ENCODE assay signal across 8 cellular contexts in genomic region chr4:110196206-110196870, GRCh38. TPM values are rescaled to one million over a fixed set of nuclear protein-coding genes. Genes with fewer than 3 reads are reported as not detected.
DNase-seq lines count a peak whose midpoint lies in the region; ATAC-seq and TF ChIP-seq lines count a peak whose summit lies in the region.

No MANE protein-coding gene starts in this region.

- H3K9me3 Mint-ChIP-seq in activated naive CD4-positive, alpha-beta T cell treated with anti-CD3 and anti-CD28 coated beads, Interleukin-2, amount 10 ng/mL, durations not matched to agents 7 days and 5 days = no peaks in the 10 kb centered on the region

- no peaks in the 10 kb centered on the region for H3K36me3 ChIP-seq in Peyer's patch
- H3K36me3 ChIP-seq in urinary bladder (ENCODE audit: insufficient read depth) = no peaks in the 10 kb centered on the region

- no peaks in the 10 kb centered on the region for H3K27me3 ChIP-seq in Peyer's patch

- under 1% methylated on average over 58 of the region's 58 CpGs for WGBS in urinary bladder

- H3K4me3 Mint-ChIP-seq in activated naive CD4-positive, alpha-beta T cell treated with anti-CD3 and anti-CD28 coated beads, Interleukin-2, amount 10 ng/mL, durations not matched to agents 7 days and 5 days = peak overlapping the region; percentile 95

- no peak for TF ChIP-seq POLR2A in Peyer's patch (IDR thresholded peaks at IDR 0.05)

- CTCF ChIA-PET in activated naive CD4-positive, alpha-beta T cell treated with anti-CD3 and anti-CD28 coated beads, Interleukin-2, amount 10 ng/mL, durations not matched to agents 7 days and 5 days (lab: Charles Lee) = interaction anchor here (1.2 to 1.4 kb wide), 3 partner anchors 141 to 147 kb away, joined by 3 read pairs; no protein-coding TSS in a partner anchor

- H3K27ac Mint-ChIP-seq in activated naive CD4-positive, alpha-beta T cell treated with anti-CD3 and anti-CD28 coated beads, Interleukin-2, amount 10 ng/mL, durations not matched to agents 7 days and 5 days = peak overlapping the region; percentile 96

- no peak for TF ChIP-seq CTCF in Peyer's patch (IDR thresholded peaks at IDR 0.05)

- H3K4me1 Mint-ChIP-seq in activated naive CD4-positive, alpha-beta T cell treated with anti-CD3 and anti-CD28 coated beads, Interleukin-2, amount 10 ng/mL, durations not matched to agents 7 days and 5 days = peaks cover 47% of the 10 kb centered on the region

- peaks cover 0 to 27% (median 2%) of the 10 kb centered on the region in 4 donors for H3K4me1 ChIP-seq in Peyer's patch
- H3K4me1 ChIP-seq in urinary bladder (ENCODE audit: insufficient read depth) = no peaks in the 10 kb centered on the region

- H3K27me3 Mint-ChIP-seq in activated naive CD4-positive, alpha-beta T cell treated with anti-CD3 and anti-CD28 coated beads, Interleukin-2, amount 10 ng/mL, durations not matched to agents 7 days and 5 days = peaks cover 24% of the 10 kb centered on the region

- H3K27ac ChIP-seq in Peyer's patch (peak overlapping the region; percentile 84 to 95 (median 88)), urinary bladder (ENCODE audit: low read depth) (peak overlapping the region; percentile 95)

- H3K4me3 ChIP-seq in Peyer's patch = peak overlapping the region; percentile 67 to 89 (median 80)
- peak overlapping the region; percentile 92 for H3K4me3 ChIP-seq in urinary bladder (ENCODE audit: low read depth, low read length)

- ATAC-seq in GM19035 (IDR thresholded peaks at IDR 0.05; ENCODE audit: unreplicated experiment) (peak; percentile 31), HG03196 (IDR thresholded peaks at IDR 0.05; ENCODE audit: unreplicated experiment) (peak; percentile 23)

- no peaks in the 10 kb centered on the region for H3K9me3 ChIP-seq in Peyer's patch

- H3K36me3 Mint-ChIP-seq in activated naive CD4-positive, alpha-beta T cell treated with anti-CD3 and anti-CD28 coated beads, Interleukin-2, amount 10 ng/mL, durations not matched to agents 7 days and 5 days = peaks cover 20% of the 10 kb centered on the region

- DNase-seq in Ammon's horn (ENCODE audit: low spot score) (peak; percentile 51), Peyer's patch (peak; percentile 44 to 72 (median 67)), glomerular visceral epithelial cell (ENCODE audit: extremely low spot score) (peak; percentile 58), occipital lobe (lab: John Stamatoyannopoulos, UW) (peak; percentile 46)
- DNase-seq in activated naive CD4-positive, alpha-beta T cell treated with anti-CD3 and anti-CD28 coated beads, Interleukin-2, amount 10 ng/mL, durations not matched to agents 7 days and 5 days = peak; percentile 69

RNA-seq across cellular contexts. Expression of gene ELOVL6, which starts 2.1 kb away (rescaled TPM):
- total RNA-seq in Peyer's patch (10 to 100 TPM in 3 of 4 donors, 1 to 10 TPM in 1; 3.3 to 15.5 (median 12.6) TPM), occipital lobe (39.0 TPM), urinary bladder (16.8 TPM)
- polyA plus RNA-seq in urinary bladder = 5.3 TPM

Comparison
In these comparisons a context has a peak if more than half of its experiments do, and no peak if none do; other contexts are left out.
1. Peak in every context shown above with its lines: DNase-seq, ATAC-seq, H3K4me3 ChIP-seq and H3K27ac ChIP-seq.